10 cellular contexts compared by ENCODE assay signal in the genomic region with DNA sequence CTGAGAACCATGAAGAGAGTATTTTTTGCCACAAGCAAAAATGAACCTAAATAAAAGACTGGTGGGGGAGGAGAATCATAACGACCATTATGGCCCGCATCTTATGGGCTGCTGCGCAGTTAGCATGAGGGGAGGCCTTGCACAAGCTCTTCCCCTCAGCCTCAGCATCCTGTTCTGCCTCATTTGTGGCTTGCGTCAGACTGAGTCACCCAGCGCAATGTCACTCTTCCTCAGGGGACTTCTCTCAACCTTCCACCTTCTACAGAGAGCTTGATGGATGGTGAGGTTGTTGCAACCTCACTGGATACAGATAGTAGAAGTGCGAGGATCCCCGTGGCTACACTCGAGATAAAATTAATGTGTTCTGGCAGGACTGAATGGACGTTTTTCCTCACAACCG. TPM values are rescaled to one million over a fixed set of nuclear protein-coding genes. Genes with fewer than 3 reads are reported as not detected.
DNase-seq lines count a peak whose midpoint lies in the region; ATAC-seq and TF ChIP-seq lines count a peak whose summit lies in the region.
"Had no signal": no experiment of that assay in that cellular context is flagged by ENCODE, and none has a peak within 500 bp of the region (broad histone marks: within the 10 kb centered on the region; RNA-seq: fewer than 3 reads in every experiment).

No MANE protein-coding gene starts in this region.

- H3K27me3 ChIP-seq in DND-41 (ENCODE audit: insufficient read depth, low read length, poor library complexity) (peaks cover 3% of the 10 kb centered on the region), WERI-Rb-1 (ENCODE audit: insufficient read depth, low read depth, severe bottlenecking) (no peaks in the 10 kb centered on the region)

- POLR2A ChIA-PET in HEK293T (lab: Yijun Ruan, JAX): no interaction called here

- peak overlapping the region; percentile 3 for H3K4me3 Mint-ChIP-seq in activated CD8-positive, alpha-beta memory T cell treated with anti-CD3 and anti-CD28 coated beads, Interleukin-2, amount 10 ng/mL, durations not matched to agents 7 days and 5 days
- H3K4me3 Mint-ChIP-seq in naive B cell: no peak overlapping the region

- H4K20me1 ChIP-seq in DND-41 (ENCODE audit: insufficient read depth, low read length): no peaks in the 10 kb centered on the region

- H2AFZ ChIP-seq in DND-41 (ENCODE audit: low read depth, low read length): no peak overlapping the region

- H3K4me3 ChIP-seq in DND-41 (ENCODE audit: low read depth in 1 of 2, low read length in 2 of 2) (no peak overlapping the region), WERI-Rb-1 (ENCODE audit: low read depth, low read length) (no peak overlapping the region)
- H3K4me3 ChIP-seq: heart right ventricle had no signal

- peaks cover 33% of the 10 kb centered on the region for H3K4me1 Mint-ChIP-seq in activated CD8-positive, alpha-beta memory T cell treated with anti-CD3 and anti-CD28 coated beads, Interleukin-2, amount 10 ng/mL, durations not matched to agents 7 days and 5 days
- H3K4me1 Mint-ChIP-seq in naive B cell: peaks cover 0 to 5% (median 3%) of the 10 kb centered on the region in 3 donors

- H3K27me3 Mint-ChIP-seq in activated CD8-positive, alpha-beta memory T cell treated with anti-CD3 and anti-CD28 coated beads, Interleukin-2, amount 10 ng/mL, durations not matched to agents 7 days and 5 days: peaks cover 2% of the 10 kb centered on the region
- H3K27me3 Mint-ChIP-seq in naive B cell: peaks cover 0 to 4% (median 4%) of the 10 kb centered on the region in 3 donors

- H3K4me1 ChIP-seq in DND-41 (ENCODE audit: insufficient read depth, low read length): no peaks in the 10 kb centered on the region

- H3K79me2 ChIP-seq in DND-41 (ENCODE audit: insufficient read depth, low read length): no peaks in the 10 kb centered on the region

- no peak overlapping the region for H3K27ac ChIP-seq in DND-41 (ENCODE audit: low read length)
- H3K27ac ChIP-seq in WERI-Rb-1: no peak overlapping the region

- no peaks in the 10 kb centered on the region for H3K9me3 Mint-ChIP-seq in activated CD8-positive, alpha-beta memory T cell treated with anti-CD3 and anti-CD28 coated beads, Interleukin-2, amount 10 ng/mL, durations not matched to agents 7 days and 5 days (ENCODE audit: low read depth)
- H3K9me3 Mint-ChIP-seq in naive B cell: no peaks in the 10 kb centered on the region

- H3K9ac ChIP-seq in DND-41 (ENCODE audit: low read depth, low read length): no peak overlapping the region

- CTCF ChIA-PET in activated CD8-positive, alpha-beta memory T cell treated with anti-CD3 and anti-CD28 coated beads, Interleukin-2, amount 10 ng/mL, durations not matched to agents 7 days and 5 days (lab: Charles Lee): interaction anchor here (0.9 to 2.4 kb wide), 6 partner anchors 9 to 58 kb away, joined by 3 to 12 read pairs (median 4); no protein-coding TSS in a partner anchor
- CTCF ChIA-PET in HEK293T (lab: Yijun Ruan, JAX): interaction anchor here (1.2 kb wide), 1 partner anchor 9 kb away, joined by 4 read pairs; no protein-coding TSS in a partner anchor

- peak overlapping the region; percentile 73 for H3K27ac Mint-ChIP-seq in activated CD8-positive, alpha-beta memory T cell treated with anti-CD3 and anti-CD28 coated beads, Interleukin-2, amount 10 ng/mL, durations not matched to agents 7 days and 5 days
- H3K27ac Mint-ChIP-seq in naive B cell: peak overlapping the region in 4 of 6 donors; percentile 19 to 79 (median 62)

- TF ChIP-seq CTCF in DND-41 (IDR thresholded peaks at IDR 0.05; ENCODE audit: borderline replicate concordance, extremely low read depth, low read length, poor library complexity, severe bottlenecking) (no peak), WERI-Rb-1 (IDR thresholded peaks at IDR 0.05; ENCODE audit: low read depth, low read length) (no peak)

- H3K36me3 Mint-ChIP-seq in activated CD8-positive, alpha-beta memory T cell treated with anti-CD3 and anti-CD28 coated beads, Interleukin-2, amount 10 ng/mL, durations not matched to agents 7 days and 5 days: peaks cover 28% of the 10 kb centered on the region
- peaks cover 0 to 8% of the 10 kb centered on the region in 2 donors for H3K36me3 Mint-ChIP-seq in naive B cell

- no peak overlapping the region for H3K4me2 ChIP-seq in DND-41 (ENCODE audit: insufficient read depth, low read length)

- peak; percentile 77 for ATAC-seq in DND-41 (ENCODE audit: insufficient read depth, low read depth)
- ATAC-seq in HG03108 (IDR thresholded peaks at IDR 0.05; ENCODE audit: unreplicated experiment): peak; percentile 65
- peak; percentile 99 for ATAC-seq in activated CD8-positive, alpha-beta memory T cell treated with anti-CD3 and anti-CD28 coated beads, Interleukin-2, amount 10 ng/mL, durations not matched to agents 7 days and 5 days
- peak; percentile 56 to 82 for ATAC-seq in naive B cell (ENCODE audit: low read depth in 2 of 2)

- peak; percentile 14 for DNase-seq in DND-41
- peak; percentile 80 for DNase-seq in activated CD8-positive, alpha-beta memory T cell treated with anti-CD3 and anti-CD28 coated beads, Interleukin-2, amount 10 ng/mL, durations not matched to agents 7 days and 5 days
- no peak for DNase-seq in naive B cell
- DNase-seq in HEK293T (ENCODE audit: extremely low spot score): no peak
- DNase-seq in mucosa of gallbladder (ENCODE audit: low spot score): no peak
- no peak for DNase-seq in WERI-Rb-1
- no peak for DNase-seq in NCI-H2171 treated with DMSO at 0.1 percent for 48 hours (lab: John Stamatoyannopoulos, UW)
- DNase-seq: heart right ventricle had no signal

- H3K36me3 ChIP-seq in DND-41 (ENCODE audit: insufficient read depth, low read length): peaks cover 32% of the 10 kb centered on the region
- peaks cover 30% of the 10 kb centered on the region for H3K36me3 ChIP-seq in WERI-Rb-1

- H3K9me3 ChIP-seq in DND-41 (ENCODE audit: insufficient read depth, low read length, severe bottlenecking) (no peaks in the 10 kb centered on the region), WERI-Rb-1 (ENCODE audit: severe bottlenecking) (no peaks in the 10 kb centered on the region)
- H3K9me3 ChIP-seq: heart right ventricle had no signal

TF ChIP-seq in HEK293T, 16 proteins besides CTCF, POLR2A, EP300 and RAD21:
- TF ChIP-seq FOXK2 (IDR thresholded peaks at IDR 0.05) (no peak), NFRKB (IDR thresholded peaks at IDR 0.05) (no peak)

RNA-seq across cellular contexts. Expression of gene GPR15LG, which starts 16.8 kb away (rescaled TPM):
- not detected for total RNA-seq in activated CD8-positive, alpha-beta memory T cell treated with anti-CD3 and anti-CD28 coated beads, Interleukin-2, amount 10 ng/mL, durations not matched to agents 7 days and 5 days
- not detected for polyA plus RNA-seq in naive B cell (ENCODE audit: low read depth in 6 of 6)
- 0.32 TPM for total RNA-seq in mucosa of gallbladder
- total RNA-seq: heart right ventricle, skeletal muscle tissue had no signal
- polyA plus RNA-seq: heart right ventricle had no signal

RNA-seq across cellular contexts. Expression of gene GHITM, which starts 17.5 kb away (rescaled TPM):
- total RNA-seq in activated CD8-positive, alpha-beta memory T cell treated with anti-CD3 and anti-CD28 coated beads, Interleukin-2, amount 10 ng/mL, durations not matched to agents 7 days and 5 days: 100 to 1,000 TPM; 110 to 145 TPM
- polyA plus RNA-seq in naive B cell (ENCODE audit: low read depth in 6 of 6): 100 to 1,000 TPM; 241 to 563 (median 272) TPM
- total RNA-seq in mucosa of gallbladder: 129 TPM

RNA-seq across cellular contexts. Expression of gene CDHR1, which starts 37.6 kb away (rescaled TPM):
- total RNA-seq in activated CD8-positive, alpha-beta memory T cell treated with anti-CD3 and anti-CD28 coated beads, Interleukin-2, amount 10 ng/mL, durations not matched to agents 7 days and 5 days: 1 to 10 TPM in 1 of 2 experiments, under 1 TPM in 1; 0.37 to 1.6 TPM
- under 1 TPM in 1 of 6 donors, not detected in 5; 0.08 TPM for polyA plus RNA-seq in naive B cell (ENCODE audit: low read depth in 6 of 6)
- total RNA-seq in mucosa of gallbladder: 0.66 TPM

Comparison
In these comparisons a context has a peak if more than half of its experiments do, and no peak if none do; other contexts are left out.
1. DNase-seq: peak in DND-41 (single experiment) and activated CD8-positive, alpha-beta memory T cell treated with anti-CD3 and anti-CD28 coated beads, Interleukin-2, amount 10 ng/mL, durations not matched to agents 7 days and 5 days (single experiment); none in naive B cell (single experiment), HEK293T (single experiment), mucosa of gallbladder (single experiment), WERI-Rb-1 (single experiment) and NCI-H2171 treated with DMSO at 0.1 percent for 48 hours (single experiment).
2. Peak in every context shown above with its lines, with median percentiles within 50 percentile points of each other: ATAC-seq.